Comparison of ENCODE assay signal across 21 cellular contexts in genomic region chr10:71028066-71028465, GRCh38.
"Had no signal": no experiment of that assay in that cellular context is flagged by ENCODE, and none has a peak within 500 bp of the region (broad histone marks: within the 10 kb centered on the region; RNA-seq: fewer than 3 reads in every experiment).

No MANE protein-coding gene starts in this region.

- H3K27ac ChIP-seq: SJSA1, SK-N-MC had no signal

- H3K4me1 ChIP-seq: SJSA1 had no signal

- ATAC-seq: HepG2 had no signal

- H3K36me3 ChIP-seq: MG63, SJSA1 had no signal

- H3K9me3 ChIP-seq: MG63, SJSA1 had no signal

- H3K27me3 ChIP-seq: MG63, SJSA1 had no signal

- H3K4me3 ChIP-seq: MG63, SJSA1, SK-N-MC had no signal

- DNase-seq: IMR-90, Karpas-422, KG1, MG63, NCI-H1105, NCI-H1417 treated with DMSO at 0.1 percent for 48 hours, NCI-H1694, NCI-H187 treated with DMSO at 0.1 percent for 48 hours, NCI-H2029 treated with DMSO at 0.1 percent for 48 hours, NCI-H2171 treated with DMSO at 0.1 percent for 48 hours, NCI-H345, NCI-H446 treated with DMSO at 0.1 percent for 48 hours, NCI-H510A treated with DMSO at 0.1 percent for 48 hours, NCI-H526, NCI-H82, Right ventricle myocardium superior, RPMI8226, SIG-M5 had no signal
